In the genomic region with DNA sequence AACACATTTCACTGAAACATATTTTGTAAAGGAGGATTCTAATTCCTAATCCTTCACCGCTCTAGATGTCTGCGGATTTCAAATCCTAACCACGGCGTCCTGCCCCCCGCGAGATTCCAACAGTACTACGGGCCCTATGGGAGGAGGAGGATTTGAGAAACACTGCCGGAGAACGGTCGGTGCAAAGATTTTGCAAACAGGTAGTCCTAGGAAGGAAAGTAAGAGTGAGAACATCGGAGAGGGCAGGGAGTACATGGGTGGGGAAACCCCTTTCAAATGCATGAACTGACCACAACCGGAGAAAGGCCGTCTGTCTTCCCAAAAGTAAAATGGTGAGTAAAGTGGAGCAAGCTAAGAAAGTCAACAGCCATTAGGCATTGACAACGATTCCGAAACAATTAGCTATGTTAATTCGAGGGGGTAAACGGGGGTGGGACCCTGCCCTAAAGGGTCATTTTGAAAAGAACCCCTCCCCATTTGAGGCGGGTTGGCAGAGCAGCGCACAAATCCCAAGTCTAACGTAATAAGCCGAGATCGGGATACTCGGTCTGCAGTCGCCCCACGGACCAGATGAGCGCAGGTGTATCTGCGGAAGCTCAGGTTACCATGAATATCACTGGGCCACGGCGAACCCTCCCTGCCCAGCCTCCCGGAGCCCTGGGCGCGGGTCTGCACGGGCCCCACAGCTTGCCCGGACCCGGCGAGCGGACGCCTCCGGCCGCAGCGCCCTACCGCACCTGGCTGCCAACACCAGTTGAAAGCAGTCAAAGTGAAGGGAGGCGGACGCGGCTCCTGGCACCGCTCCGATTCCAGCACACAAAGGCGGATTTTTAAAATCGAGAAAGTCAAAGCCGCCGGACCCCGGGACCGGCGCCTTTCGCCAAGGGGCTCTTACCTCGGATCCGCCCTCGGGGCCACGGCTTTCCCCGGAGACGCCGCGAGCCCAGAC, we compare ENCODE assay signal across 2 cellular contexts.
TF ChIP-seq lines count a peak whose summit lies in the region.

No MANE protein-coding gene starts in this region.

TF ChIP-seq in HEK293T, 16 proteins besides CTCF, POLR2A, EP300 and RAD21 (continued from another document):
- TF ChIP-seq, protein P1, sequence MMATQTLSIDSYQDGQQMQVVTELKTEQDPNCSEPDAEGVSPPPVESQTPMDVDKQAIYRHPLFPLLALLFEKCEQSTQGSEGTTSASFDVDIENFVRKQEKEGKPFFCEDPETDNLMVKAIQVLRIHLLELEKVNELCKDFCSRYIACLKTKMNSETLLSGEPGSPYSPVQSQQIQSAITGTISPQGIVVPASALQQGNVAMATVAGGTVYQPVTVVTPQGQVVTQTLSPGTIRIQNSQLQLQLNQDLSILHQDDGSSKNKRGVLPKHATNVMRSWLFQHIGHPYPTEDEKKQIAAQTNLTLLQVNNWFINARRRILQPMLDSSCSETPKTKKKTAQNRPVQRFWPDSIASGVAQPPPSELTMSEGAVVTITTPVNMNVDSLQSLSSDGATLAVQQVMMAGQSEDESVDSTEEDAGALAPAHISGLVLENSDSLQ (IDR thresholded peaks at IDR 0.05): no peak
- TF ChIP-seq ZNF384 (IDR thresholded peaks at IDR 0.05) (no peak), FOXA1 (IDR thresholded peaks at IDR 0.05) (no peak), FOXM1 (IDR thresholded peaks at IDR 0.05; ENCODE audit: borderline replicate concordance) (no peak), SP1 (IDR thresholded peaks at IDR 0.05) (no peak)

TF ChIP-seq in endothelial cell of umbilical vein, 7 proteins besides CTCF, POLR2A, EP300 and RAD21 (continued from another document):
- TF ChIP-seq, protein P2, sequence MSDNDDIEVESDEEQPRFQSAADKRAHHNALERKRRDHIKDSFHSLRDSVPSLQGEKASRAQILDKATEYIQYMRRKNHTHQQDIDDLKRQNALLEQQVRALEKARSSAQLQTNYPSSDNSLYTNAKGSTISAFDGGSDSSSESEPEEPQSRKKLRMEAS (IDR thresholded peaks at IDR 0.05; ENCODE audit: insufficient read depth, insufficient read length): no peak
- TF ChIP-seq JUN (IDR thresholded peaks at IDR 0.05; ENCODE audit: borderline replicate concordance, insufficient read depth, insufficient read length, low read depth) (no peak), MYC (IDR thresholded peaks at IDR 0.05; ENCODE audit: low read depth, low read length) (no peak)
